In the genomic region with DNA sequence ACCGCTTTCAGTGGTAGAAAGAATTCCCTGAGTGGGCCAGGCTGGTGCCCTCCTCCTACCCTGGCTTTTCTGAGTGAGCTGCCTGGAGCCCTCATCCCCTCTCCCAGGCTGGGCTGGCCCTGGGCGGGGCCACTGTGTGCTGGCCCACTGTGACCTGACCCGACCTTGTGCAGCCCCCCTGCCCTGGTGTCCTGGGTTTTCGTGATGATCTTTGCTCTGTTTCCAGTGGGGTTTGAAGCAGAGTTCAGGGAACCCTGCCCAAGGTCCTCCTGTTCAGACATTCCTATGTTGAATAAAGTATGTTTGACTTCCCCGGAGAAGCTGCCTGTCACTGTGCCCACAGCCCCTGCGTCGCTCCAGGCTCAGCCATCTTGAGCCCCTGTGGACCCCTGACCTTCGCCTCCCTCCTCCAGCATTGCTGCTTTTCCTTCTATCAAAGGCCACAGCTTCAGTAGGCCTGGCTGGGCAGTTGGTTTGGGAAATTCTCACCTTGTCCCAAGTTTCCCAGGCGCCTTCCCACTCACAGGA, we compare ENCODE assay signal across 1 cellular context.
A peak's percentile ranks its signal among the peaks of the same experiment; 100 is the strongest.
TF ChIP-seq lines count a peak whose summit lies in the region.

No MANE protein-coding gene starts in this region.

TF ChIP-seq in HepG2, 621 proteins besides CTCF, POLR2A, EP300 and RAD21 (continued from another document and continues in another):
- TF ChIP-seq, protein P1, sequence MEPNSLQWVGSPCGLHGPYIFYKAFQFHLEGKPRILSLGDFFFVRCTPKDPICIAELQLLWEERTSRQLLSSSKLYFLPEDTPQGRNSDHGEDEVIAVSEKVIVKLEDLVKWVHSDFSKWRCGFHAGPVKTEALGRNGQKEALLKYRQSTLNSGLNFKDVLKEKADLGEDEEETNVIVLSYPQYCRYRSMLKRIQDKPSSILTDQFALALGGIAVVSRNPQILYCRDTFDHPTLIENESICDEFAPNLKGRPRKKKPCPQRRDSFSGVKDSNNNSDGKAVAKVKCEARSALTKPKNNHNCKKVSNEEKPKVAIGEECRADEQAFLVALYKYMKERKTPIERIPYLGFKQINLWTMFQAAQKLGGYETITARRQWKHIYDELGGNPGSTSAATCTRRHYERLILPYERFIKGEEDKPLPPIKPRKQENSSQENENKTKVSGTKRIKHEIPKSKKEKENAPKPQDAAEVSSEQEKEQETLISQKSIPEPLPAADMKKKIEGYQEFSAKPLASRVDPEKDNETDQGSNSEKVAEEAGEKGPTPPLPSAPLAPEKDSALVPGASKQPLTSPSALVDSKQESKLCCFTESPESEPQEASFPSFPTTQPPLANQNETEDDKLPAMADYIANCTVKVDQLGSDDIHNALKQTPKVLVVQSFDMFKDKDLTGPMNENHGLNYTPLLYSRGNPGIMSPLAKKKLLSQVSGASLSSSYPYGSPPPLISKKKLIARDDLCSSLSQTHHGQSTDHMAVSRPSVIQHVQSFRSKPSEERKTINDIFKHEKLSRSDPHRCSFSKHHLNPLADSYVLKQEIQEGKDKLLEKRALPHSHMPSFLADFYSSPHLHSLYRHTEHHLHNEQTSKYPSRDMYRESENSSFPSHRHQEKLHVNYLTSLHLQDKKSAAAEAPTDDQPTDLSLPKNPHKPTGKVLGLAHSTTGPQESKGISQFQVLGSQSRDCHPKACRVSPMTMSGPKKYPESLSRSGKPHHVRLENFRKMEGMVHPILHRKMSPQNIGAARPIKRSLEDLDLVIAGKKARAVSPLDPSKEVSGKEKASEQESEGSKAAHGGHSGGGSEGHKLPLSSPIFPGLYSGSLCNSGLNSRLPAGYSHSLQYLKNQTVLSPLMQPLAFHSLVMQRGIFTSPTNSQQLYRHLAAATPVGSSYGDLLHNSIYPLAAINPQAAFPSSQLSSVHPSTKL (CRISPR knock-in tag; IDR thresholded peaks at IDR 0.05): peak; percentile 54; the same call in 1 of the 2 replicates
- TF ChIP-seq NFKB2 (CRISPR knock-in tag; IDR thresholded peaks at IDR 0.05; ENCODE audit: borderline replicate concordance) (peak; percentile 28; the same call in 1 of the 2 replicates), ELF4 (CRISPR knock-in tag; IDR thresholded peaks at IDR 0.05; ENCODE audit: borderline replicate concordance) (no peak), NR2F2 (IDR thresholded peaks at IDR 0.05; ENCODE audit: borderline replicate concordance, low read depth) (peak; percentile 78), SYNCRIP (IDR thresholded peaks at IDR 0.05; ENCODE audit: insufficient read depth, low read depth, low read length) (no peak), MAFK (conservative IDR thresholded peaks at IDR 0.05 in 1 of 2, IDR thresholded peaks at IDR 0.05 in 1 of 2; ENCODE audit: low read length in 2 of 2) (no peak), NR2F6 (IDR thresholded peaks at IDR 0.05) (peak; percentile 87), NR2F6 (CRISPR knock-in tag; IDR thresholded peaks at IDR 0.05) (peak; percentile 90), ZNF256 (CRISPR knock-in tag; conservative IDR thresholded peaks at IDR 0.05) (no peak), ZFYVE20 (CRISPR knock-in tag; IDR thresholded peaks at IDR 0.05; ENCODE audit: borderline replicate concordance, low read depth) (no peak), BCL6 (CRISPR knock-in tag; IDR thresholded peaks at IDR 0.05) (peak; percentile 53; the same call in 1 of the 2 replicates), MZF1 (CRISPR knock-in tag; IDR thresholded peaks at IDR 0.05; ENCODE audit: borderline replicate concordance) (no peak), ZNF781 (CRISPR knock-in tag; IDR thresholded peaks at IDR 0.05; ENCODE audit: borderline replicate concordance, not compliant biosample characterization) (no peak), ZNF224 (CRISPR knock-in tag; IDR thresholded peaks at IDR 0.05) (no peak), RORA (CRISPR knock-in tag; IDR thresholded peaks at IDR 0.05) (no peak), SIN3B (IDR thresholded peaks at IDR 0.05; ENCODE audit: low read length) (no peak), SETDB1 (CRISPR knock-in tag; IDR thresholded peaks at IDR 0.05; ENCODE audit: borderline replicate concordance) (0 out of 2 replicates have a peak, but pooled peaks have one; percentile 6), PHF21A (CRISPR knock-in tag; IDR thresholded peaks at IDR 0.05) (peak; percentile 37; the same call in 1 of the 2 replicates), SOX13 (IDR thresholded peaks at IDR 0.05) (no peak), SOX13 (CRISPR knock-in tag; conservative IDR thresholded peaks at IDR 0.05 in 1 of 2, IDR thresholded peaks at IDR 0.05 in 1 of 2) (peak in 1 of 2 experiments; percentile 58; a peak in 1 of 4 replicates), MBNL3 (CRISPR knock-in tag; conservative IDR thresholded peaks at IDR 0.05) (no peak), TRIM24 (CRISPR knock-in tag; IDR thresholded peaks at IDR 0.05) (no peak), RFX1 (IDR thresholded peaks at IDR 0.05) (no peak), ZNF354B (CRISPR knock-in tag; IDR thresholded peaks at IDR 0.05) (no peak), ZNF878 (CRISPR knock-in tag; IDR thresholded peaks at IDR 0.05) (no peak), SOX6 (IDR thresholded peaks at IDR 0.05) (no peak), SOX6 (CRISPR knock-in tag; IDR thresholded peaks at IDR 0.05) (peak; percentile 64), ZIK1 (CRISPR knock-in tag; IDR thresholded peaks at IDR 0.05; ENCODE audit: borderline replicate concordance, low read depth) (no peak), TP53 (CRISPR knock-in tag; conservative IDR thresholded peaks at IDR 0.05) (no peak), ZMYM3 (CRISPR knock-in tag; IDR thresholded peaks at IDR 0.05) (peak; percentile 60; the same call in 1 of the 2 replicates), NFE2 (CRISPR knock-in tag; IDR thresholded peaks at IDR 0.05) (no peak), NR2C2 (CRISPR knock-in tag; IDR thresholded peaks at IDR 0.05; ENCODE audit: borderline replicate concordance) (peak; percentile 57; the same call in 1 of the 2 replicates), SNAI1 (CRISPR knock-in tag; IDR thresholded peaks at IDR 0.05; ENCODE audit: borderline replicate concordance) (no peak), SNRNP70 (IDR thresholded peaks at IDR 0.05; ENCODE audit: low read depth, low read length) (no peak)
- TF ChIP-seq, protein P2, sequence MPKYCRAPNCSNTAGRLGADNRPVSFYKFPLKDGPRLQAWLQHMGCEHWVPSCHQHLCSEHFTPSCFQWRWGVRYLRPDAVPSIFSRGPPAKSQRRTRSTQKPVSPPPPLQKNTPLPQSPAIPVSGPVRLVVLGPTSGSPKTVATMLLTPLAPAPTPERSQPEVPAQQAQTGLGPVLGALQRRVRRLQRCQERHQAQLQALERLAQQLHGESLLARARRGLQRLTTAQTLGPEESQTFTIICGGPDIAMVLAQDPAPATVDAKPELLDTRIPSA (CRISPR knock-in tag; IDR thresholded peaks at IDR 0.05; ENCODE audit: borderline replicate concordance): no peak
- TF ChIP-seq, protein P3, sequence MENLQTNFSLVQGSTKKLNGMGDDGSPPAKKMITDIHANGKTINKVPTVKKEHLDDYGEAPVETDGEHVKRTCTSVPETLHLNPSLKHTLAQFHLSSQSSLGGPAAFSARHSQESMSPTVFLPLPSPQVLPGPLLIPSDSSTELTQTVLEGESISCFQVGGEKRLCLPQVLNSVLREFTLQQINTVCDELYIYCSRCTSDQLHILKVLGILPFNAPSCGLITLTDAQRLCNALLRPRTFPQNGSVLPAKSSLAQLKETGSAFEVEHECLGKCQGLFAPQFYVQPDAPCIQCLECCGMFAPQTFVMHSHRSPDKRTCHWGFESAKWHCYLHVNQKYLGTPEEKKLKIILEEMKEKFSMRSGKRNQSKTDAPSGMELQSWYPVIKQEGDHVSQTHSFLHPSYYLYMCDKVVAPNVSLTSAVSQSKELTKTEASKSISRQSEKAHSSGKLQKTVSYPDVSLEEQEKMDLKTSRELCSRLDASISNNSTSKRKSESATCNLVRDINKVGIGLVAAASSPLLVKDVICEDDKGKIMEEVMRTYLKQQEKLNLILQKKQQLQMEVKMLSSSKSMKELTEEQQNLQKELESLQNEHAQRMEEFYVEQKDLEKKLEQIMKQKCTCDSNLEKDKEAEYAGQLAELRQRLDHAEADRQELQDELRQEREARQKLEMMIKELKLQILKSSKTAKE (CRISPR knock-in tag; IDR thresholded peaks at IDR 0.05; ENCODE audit: borderline replicate concordance): peak; percentile 56; the same call in 1 of the 2 replicates
- TF ChIP-seq, protein P4, sequence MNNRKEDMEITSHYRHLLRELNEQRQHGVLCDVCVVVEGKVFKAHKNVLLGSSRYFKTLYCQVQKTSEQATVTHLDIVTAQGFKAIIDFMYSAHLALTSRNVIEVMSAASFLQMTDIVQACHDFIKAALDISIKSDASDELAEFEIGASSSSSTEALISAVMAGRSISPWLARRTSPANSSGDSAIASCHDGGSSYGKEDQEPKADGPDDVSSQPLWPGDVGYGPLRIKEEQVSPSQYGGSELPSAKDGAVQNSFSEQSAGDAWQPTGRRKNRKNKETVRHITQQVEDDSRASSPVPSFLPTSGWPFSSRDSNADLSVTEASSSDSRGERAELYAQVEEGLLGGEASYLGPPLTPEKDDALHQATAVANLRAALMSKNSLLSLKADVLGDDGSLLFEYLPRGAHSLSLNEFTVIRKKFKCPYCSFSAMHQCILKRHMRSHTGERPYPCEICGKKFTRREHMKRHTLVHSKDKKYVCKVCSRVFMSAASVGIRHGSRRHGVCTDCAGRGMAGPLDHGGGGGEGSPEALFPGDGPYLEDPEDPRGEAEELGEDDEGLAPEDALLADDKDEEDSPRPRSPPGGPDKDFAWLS (CRISPR knock-in tag; IDR thresholded peaks at IDR 0.05; ENCODE audit: borderline replicate concordance): no peak
- TF ChIP-seq, protein P5, sequence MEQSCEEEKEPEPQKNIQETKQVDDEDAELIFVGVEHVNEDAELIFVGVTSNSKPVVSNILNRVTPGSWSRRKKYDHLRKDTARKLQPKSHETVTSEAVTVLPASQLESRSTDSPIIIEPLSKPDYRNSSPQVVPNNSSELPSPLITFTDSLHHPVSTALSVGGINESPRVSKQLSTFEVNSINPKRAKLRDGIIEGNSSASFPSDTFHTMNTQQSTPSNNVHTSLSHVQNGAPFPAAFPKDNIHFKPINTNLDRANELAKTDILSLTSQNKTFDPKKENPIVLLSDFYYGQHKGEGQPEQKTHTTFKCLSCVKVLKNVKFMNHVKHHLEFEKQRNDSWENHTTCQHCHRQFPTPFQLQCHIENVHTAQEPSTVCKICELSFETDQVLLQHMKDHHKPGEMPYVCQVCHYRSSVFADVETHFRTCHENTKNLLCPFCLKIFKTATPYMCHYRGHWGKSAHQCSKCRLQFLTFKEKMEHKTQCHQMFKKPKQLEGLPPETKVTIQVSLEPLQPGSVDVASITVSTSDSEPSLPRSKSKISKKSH (CRISPR knock-in tag; IDR thresholded peaks at IDR 0.05; ENCODE audit: borderline replicate concordance): 0 out of 2 replicates have a peak, but pooled peaks have one; percentile 3
- TF ChIP-seq, protein P6, sequence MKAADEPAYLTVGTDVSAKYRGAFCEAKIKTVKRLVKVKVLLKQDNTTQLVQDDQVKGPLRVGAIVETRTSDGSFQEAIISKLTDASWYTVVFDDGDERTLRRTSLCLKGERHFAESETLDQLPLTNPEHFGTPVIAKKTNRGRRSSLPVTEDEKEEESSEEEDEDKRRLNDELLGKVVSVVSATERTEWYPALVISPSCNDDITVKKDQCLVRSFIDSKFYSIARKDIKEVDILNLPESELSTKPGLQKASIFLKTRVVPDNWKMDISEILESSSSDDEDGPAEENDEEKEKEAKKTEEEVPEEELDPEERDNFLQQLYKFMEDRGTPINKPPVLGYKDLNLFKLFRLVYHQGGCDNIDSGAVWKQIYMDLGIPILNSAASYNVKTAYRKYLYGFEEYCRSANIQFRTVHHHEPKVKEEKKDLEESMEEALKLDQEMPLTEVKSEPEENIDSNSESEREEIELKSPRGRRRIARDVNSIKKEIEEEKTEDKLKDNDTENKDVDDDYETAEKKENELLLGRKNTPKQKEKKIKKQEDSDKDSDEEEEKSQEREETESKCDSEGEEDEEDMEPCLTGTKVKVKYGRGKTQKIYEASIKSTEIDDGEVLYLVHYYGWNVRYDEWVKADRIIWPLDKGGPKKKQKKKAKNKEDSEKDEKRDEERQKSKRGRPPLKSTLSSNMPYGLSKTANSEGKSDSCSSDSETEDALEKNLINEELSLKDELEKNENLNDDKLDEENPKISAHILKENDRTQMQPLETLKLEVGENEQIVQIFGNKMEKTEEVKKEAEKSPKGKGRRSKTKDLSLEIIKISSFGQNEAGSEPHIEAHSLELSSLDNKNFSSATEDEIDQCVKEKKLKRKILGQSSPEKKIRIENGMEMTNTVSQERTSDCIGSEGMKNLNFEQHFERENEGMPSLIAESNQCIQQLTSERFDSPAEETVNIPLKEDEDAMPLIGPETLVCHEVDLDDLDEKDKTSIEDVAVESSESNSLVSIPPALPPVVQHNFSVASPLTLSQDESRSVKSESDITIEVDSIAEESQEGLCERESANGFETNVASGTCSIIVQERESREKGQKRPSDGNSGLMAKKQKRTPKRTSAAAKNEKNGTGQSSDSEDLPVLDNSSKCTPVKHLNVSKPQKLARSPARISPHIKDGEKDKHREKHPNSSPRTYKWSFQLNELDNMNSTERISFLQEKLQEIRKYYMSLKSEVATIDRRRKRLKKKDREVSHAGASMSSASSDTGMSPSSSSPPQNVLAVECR (CRISPR knock-in tag; IDR thresholded peaks at IDR 0.05; ENCODE audit: borderline replicate concordance): peak; percentile 62; the same call in 1 of the 2 replicates
- TF ChIP-seq, protein P7, sequence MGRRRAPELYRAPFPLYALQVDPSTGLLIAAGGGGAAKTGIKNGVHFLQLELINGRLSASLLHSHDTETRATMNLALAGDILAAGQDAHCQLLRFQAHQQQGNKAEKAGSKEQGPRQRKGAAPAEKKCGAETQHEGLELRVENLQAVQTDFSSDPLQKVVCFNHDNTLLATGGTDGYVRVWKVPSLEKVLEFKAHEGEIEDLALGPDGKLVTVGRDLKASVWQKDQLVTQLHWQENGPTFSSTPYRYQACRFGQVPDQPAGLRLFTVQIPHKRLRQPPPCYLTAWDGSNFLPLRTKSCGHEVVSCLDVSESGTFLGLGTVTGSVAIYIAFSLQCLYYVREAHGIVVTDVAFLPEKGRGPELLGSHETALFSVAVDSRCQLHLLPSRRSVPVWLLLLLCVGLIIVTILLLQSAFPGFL (CRISPR knock-in tag; IDR thresholded peaks at IDR 0.05): no peak
- TF ChIP-seq, protein P8, sequence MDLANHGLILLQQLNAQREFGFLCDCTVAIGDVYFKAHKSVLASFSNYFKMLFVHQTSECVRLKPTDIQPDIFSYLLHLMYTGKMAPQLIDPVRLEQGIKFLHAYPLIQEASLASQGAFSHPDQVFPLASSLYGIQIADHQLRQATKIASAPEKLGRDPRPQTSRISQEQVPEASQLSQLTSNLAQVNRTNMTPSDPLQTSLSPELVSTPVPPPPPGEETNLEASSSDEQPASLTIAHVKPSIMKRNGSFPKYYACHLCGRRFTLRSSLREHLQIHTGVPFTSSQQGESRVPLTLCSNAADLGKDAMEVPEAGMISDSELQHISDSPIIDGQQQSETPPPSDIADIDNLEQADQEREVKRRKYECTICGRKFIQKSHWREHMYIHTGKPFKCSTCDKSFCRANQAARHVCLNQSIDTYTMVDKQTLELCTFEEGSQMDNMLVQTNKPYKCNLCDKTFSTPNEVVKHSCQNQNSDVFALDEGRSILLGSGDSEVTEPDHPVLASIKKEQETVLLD (CRISPR knock-in tag; IDR thresholded peaks at IDR 0.05; ENCODE audit: low read depth): no peak
- TF ChIP-seq, protein P9, sequence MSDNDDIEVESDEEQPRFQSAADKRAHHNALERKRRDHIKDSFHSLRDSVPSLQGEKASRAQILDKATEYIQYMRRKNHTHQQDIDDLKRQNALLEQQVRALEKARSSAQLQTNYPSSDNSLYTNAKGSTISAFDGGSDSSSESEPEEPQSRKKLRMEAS (IDR thresholded peaks at IDR 0.05): 0 out of 2 replicates have a peak, but pooled peaks have one; percentile 19
- TF ChIP-seq, protein P10, sequence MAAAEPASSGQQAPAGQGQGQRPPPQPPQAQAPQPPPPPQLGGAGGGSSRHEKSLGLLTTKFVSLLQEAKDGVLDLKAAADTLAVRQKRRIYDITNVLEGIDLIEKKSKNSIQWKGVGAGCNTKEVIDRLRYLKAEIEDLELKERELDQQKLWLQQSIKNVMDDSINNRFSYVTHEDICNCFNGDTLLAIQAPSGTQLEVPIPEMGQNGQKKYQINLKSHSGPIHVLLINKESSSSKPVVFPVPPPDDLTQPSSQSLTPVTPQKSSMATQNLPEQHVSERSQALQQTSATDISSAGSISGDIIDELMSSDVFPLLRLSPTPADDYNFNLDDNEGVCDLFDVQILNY (CRISPR knock-in tag; conservative IDR thresholded peaks at IDR 0.05): no peak
